In genomic region chr3:116337229-116337628, GRCh38 we compare ENCODE assay signal across 1 cellular context.
TF ChIP-seq lines count a peak whose summit lies in the region.

No MANE protein-coding gene starts in this region.

TF ChIP-seq in IMR-90, 13 proteins besides CTCF, POLR2A, EP300 and RAD21:
- TF ChIP-seq, protein P1, sequence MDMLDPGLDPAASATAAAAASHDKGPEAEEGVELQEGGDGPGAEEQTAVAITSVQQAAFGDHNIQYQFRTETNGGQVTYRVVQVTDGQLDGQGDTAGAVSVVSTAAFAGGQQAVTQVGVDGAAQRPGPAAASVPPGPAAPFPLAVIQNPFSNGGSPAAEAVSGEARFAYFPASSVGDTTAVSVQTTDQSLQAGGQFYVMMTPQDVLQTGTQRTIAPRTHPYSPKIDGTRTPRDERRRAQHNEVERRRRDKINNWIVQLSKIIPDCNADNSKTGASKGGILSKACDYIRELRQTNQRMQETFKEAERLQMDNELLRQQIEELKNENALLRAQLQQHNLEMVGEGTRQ (IDR thresholded peaks at IDR 0.05; ENCODE audit: low read depth, low read length): no peak
- TF ChIP-seq MXI1 (IDR thresholded peaks at IDR 0.05; ENCODE audit: borderline replicate concordance, low read depth, low read length) (no peak), CEBPB (IDR thresholded peaks at IDR 0.05; ENCODE audit: low read depth, low read length) (peak; percentile 50; the same call in 1 of the 2 replicates), RFX5 (IDR thresholded peaks at IDR 0.05; ENCODE audit: low read depth, low read length) (no peak)
TF ChIP-seq in IMR-90: peak in this region for 1.
